In the genomic region with DNA sequence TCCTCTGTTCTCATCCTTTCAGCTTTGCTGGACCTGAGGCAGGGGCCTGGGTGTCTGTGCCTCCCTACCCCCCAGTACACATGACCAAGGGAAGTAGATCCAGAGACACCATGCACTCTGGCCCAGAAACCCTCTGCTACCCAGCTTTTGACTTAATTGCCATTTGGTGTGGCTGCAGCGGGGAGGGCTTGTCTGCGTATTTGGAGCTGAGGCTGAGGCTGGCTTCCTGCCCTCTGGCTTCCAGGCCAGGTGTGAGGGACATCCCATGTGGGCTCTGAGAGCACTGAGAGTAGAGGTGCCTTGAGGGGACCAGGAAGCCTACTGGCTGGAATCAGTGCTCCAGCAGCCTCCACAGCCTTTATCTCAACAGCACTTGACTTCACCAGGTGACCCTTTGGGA, we compare ENCODE assay signal across 32 cellular contexts.
"Had no signal": no experiment of that assay in that cellular context is flagged by ENCODE, and none has a peak within 500 bp of the region (broad histone marks: within the 10 kb centered on the region; RNA-seq: fewer than 3 reads in every experiment).

No MANE protein-coding gene starts in this region.

- H3K27me3 ChIP-seq: adrenal gland, body of pancreas, breast epithelium, MG63 had no signal

- ATAC-seq: activated naive CD4-positive, alpha-beta T cell treated with anti-CD3 and anti-CD28 coated beads, Interleukin-2, amount 50 U/mL, for 72 hours; activated T-cell treated with anti-CD3 and anti-CD28 coated beads, Interleukin-2, amount 50 U/mL, for 4 hours; body of pancreas had no signal

- H3K4me3 ChIP-seq: adrenal gland, body of pancreas, breast epithelium, MG63 had no signal

- H3K36me3 ChIP-seq: adrenal gland, breast epithelium had no signal

- DNase-seq: activated B cell treated with CpG ODN at 0.5 μM for 24 hours; activated CD4-positive, alpha-beta memory T cell treated with anti-CD3 and anti-CD28 coated beads for 36 hours; activated CD4-positive, alpha-beta T cell treated with anti-CD3 and anti-CD28 coated beads for 4 hours; activated CD4-positive, alpha-beta T cell treated with anti-CD3 and anti-CD28 coated beads, Interleukin-2, amount 50 U/mL, for 1 hour; activated CD4-positive, CD25-positive, alpha-beta regulatory T cell treated with anti-CD3 and anti-CD28 coated beads, Interleukin-2, amount 50 U/mL, for 72 hours; activated CD8-positive, alpha-beta memory T cell treated with anti-CD3 and anti-CD28 coated beads, Interleukin-2, amount 50 U/mL, for 4 hours; activated gamma-delta T cell treated with Interleukin-2 at 50 U/mL for 16 hours; activated naive CD4-positive, alpha-beta T cell treated with anti-CD3 and anti-CD28 coated beads for 36 hours; activated T-cell treated with anti-CD3 and anti-CD28 coated beads for 4 hours; activated T-cell treated with anti-CD3 and anti-CD28 coated beads, Interleukin-2, amount 50 U/mL, for 4 hours; body of pancreas; Kasumi-1; KG1; MG63; NCI-H1048; NCI-H1436 treated with DMSO at 0.1 percent for 48 hours; NCI-H187; NCI-H2029 treated with DMSO at 0.1 percent for 48 hours; NCI-H2107; NCI-H2171; NCI-H510A; NCI-H526; NCI-H748 treated with DMSO at 0.1 percent for 48 hours; NK-92 treated with Interleukin-12 subunit alpha and Interleukin-12 subunit beta, amount 100 ng/mL, for 24 hours; SHP77 treated with DMSO at 0.1 percent for 48 hours; SW 1271; T-helper 1 cell; T-helper 2 cell; T-helper 9 cell had no signal

- H3K9me3 ChIP-seq: adrenal gland, body of pancreas, breast epithelium, MG63 had no signal

- H3K27ac ChIP-seq: breast epithelium had no signal
